ENCODE assay signal across 1 cellular context in genomic region chr13:91459485-91459884, GRCh38.
TF ChIP-seq lines count a peak whose summit lies in the region.

No MANE protein-coding gene starts in this region.

TF ChIP-seq in GM12878, 131 proteins besides CTCF, POLR2A, EP300 and RAD21 (continued from another document):
- TF ChIP-seq ZBTB33 (IDR thresholded peaks at IDR 0.05) (no peak), ZSCAN29 (IDR thresholded peaks at IDR 0.05) (no peak), SRF (IDR thresholded peaks at IDR 0.05; ENCODE audit: low read depth in 2 of 2, low read length in 2 of 2) (no peak), TARDBP (IDR thresholded peaks at IDR 0.05; ENCODE audit: borderline replicate concordance) (no peak), YBX1 (IDR thresholded peaks at IDR 0.05) (no peak), BHLHE40 (IDR thresholded peaks at IDR 0.05; ENCODE audit: borderline replicate concordance in 1 of 2, low read depth in 2 of 2, low read length in 1 of 2) (no peak), EGR1 (IDR thresholded peaks at IDR 0.05; ENCODE audit: borderline replicate concordance in 1 of 2, low read depth in 2 of 2, low read length in 2 of 2) (no peak), RFX5 (IDR thresholded peaks at IDR 0.05; ENCODE audit: low read depth, low read length) (no peak), BCLAF1 (IDR thresholded peaks at IDR 0.05) (no peak)
